ENCODE assay signal across 1 cellular context in the genomic region with DNA sequence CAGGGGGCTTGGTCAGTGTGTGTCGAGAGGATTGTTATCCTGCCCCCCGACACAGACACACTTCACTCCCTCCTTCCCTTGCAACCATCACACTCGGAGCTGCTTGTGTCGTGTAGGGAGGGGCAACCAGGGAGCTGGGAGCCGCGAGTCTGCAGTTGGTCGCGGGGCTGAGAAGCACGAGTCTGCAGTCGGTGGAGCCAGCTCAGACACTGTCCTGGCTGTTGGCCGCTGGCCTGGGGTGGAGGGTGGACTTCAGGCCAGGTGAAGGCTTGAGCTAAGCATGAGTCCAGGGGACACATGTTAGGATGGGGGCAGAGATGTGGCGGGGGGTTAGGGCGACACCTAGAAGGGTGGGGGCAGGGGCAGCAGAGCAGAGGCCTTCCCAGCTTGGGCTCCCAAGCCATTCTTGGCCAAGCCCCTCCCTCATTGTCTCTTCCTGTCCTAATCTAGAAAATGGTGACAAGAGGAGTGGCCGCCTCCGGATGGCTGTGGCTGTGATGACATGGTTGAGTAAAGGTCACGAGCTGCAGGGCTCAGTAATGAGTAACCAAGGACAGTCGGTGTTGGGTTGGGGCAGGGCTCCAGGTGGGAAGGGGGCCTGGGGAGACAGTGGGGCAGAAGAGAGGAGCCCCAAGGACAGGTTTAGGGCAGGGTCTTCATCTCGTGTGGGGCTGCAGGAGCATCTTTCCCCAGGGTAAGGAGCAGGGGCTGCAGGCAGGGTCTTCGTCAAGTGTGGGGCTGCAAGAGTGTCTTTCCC.
TF ChIP-seq lines count a peak whose summit lies in the region.

No MANE protein-coding gene starts in this region.

TF ChIP-seq in HepG2, 621 proteins besides CTCF, POLR2A, EP300 and RAD21 (continued from another document):
- TF ChIP-seq, protein P1, sequence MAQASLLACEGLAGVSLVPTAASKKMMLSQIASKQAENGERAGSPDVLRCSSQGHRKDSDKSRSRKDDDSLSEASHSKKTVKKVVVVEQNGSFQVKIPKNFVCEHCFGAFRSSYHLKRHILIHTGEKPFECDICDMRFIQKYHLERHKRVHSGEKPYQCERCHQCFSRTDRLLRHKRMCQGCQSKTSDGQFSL (CRISPR knock-in tag; IDR thresholded peaks at IDR 0.05): no peak
- TF ChIP-seq ARNT2 (CRISPR knock-in tag; IDR thresholded peaks at IDR 0.05; ENCODE audit: low read depth) (peak; percentile 25; the same call in 1 of the 2 replicates), KAT2B (IDR thresholded peaks at IDR 0.05; ENCODE audit: borderline replicate concordance, low read depth, low read length) (no peak), KAT8 (CRISPR knock-in tag; IDR thresholded peaks at IDR 0.05) (peak; percentile 47; the same call in 1 of the 2 replicates), ZMYM4 (CRISPR knock-in tag; IDR thresholded peaks at IDR 0.05) (peak; percentile 53; the same call in 1 of the 2 replicates), ETV5 (CRISPR knock-in tag; IDR thresholded peaks at IDR 0.05; ENCODE audit: borderline replicate concordance) (peak; percentile 70; the same call in 1 of the 2 replicates), AHR (CRISPR knock-in tag; IDR thresholded peaks at IDR 0.05) (no peak), ZNF232 (CRISPR knock-in tag; IDR thresholded peaks at IDR 0.05; ENCODE audit: borderline replicate concordance) (no peak), ESRRA (CRISPR knock-in tag; IDR thresholded peaks at IDR 0.05; ENCODE audit: low read depth) (no peak; the same call in 1 of the 2 replicates), ZNF350 (CRISPR knock-in tag; IDR thresholded peaks at IDR 0.05; ENCODE audit: borderline replicate concordance, low read depth) (0 out of 2 replicates have a peak, but pooled peaks have one; percentile 21), NFE2 (CRISPR knock-in tag; IDR thresholded peaks at IDR 0.05) (no peak), SALL1 (CRISPR knock-in tag; IDR thresholded peaks at IDR 0.05) (peak; percentile 1), ZNF44 (CRISPR knock-in tag; IDR thresholded peaks at IDR 0.05) (peak; percentile 84; the same call in 1 of the 2 replicates), HOXA9 (CRISPR knock-in tag; IDR thresholded peaks at IDR 0.05; ENCODE audit: borderline replicate concordance) (no peak), ZNF747 (CRISPR knock-in tag; IDR thresholded peaks at IDR 0.05; ENCODE audit: borderline replicate concordance) (no peak), ZNF75D (CRISPR knock-in tag; IDR thresholded peaks at IDR 0.05; ENCODE audit: borderline replicate concordance) (no peak), MAZ (IDR thresholded peaks at IDR 0.05; ENCODE audit: borderline replicate concordance, low read depth, low read length) (no peak), MAZ (CRISPR knock-in tag; IDR thresholded peaks at IDR 0.05; ENCODE audit: low read depth) (no peak), SP2 (CRISPR knock-in tag; IDR thresholded peaks at IDR 0.05) (no peak)
- TF ChIP-seq, protein P2, sequence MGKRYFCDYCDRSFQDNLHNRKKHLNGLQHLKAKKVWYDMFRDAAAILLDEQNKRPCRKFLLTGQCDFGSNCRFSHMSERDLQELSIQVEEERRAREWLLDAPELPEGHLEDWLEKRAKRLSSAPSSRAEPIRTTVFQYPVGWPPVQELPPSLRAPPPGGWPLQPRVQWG (CRISPR knock-in tag; IDR thresholded peaks at IDR 0.05; ENCODE audit: borderline replicate concordance, low read depth): no peak
- TF ChIP-seq, protein P3, sequence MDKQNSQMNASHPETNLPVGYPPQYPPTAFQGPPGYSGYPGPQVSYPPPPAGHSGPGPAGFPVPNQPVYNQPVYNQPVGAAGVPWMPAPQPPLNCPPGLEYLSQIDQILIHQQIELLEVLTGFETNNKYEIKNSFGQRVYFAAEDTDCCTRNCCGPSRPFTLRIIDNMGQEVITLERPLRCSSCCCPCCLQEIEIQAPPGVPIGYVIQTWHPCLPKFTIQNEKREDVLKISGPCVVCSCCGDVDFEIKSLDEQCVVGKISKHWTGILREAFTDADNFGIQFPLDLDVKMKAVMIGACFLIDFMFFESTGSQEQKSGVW (CRISPR knock-in tag; IDR thresholded peaks at IDR 0.05; ENCODE audit: borderline replicate concordance): no peak
- TF ChIP-seq, protein P4, sequence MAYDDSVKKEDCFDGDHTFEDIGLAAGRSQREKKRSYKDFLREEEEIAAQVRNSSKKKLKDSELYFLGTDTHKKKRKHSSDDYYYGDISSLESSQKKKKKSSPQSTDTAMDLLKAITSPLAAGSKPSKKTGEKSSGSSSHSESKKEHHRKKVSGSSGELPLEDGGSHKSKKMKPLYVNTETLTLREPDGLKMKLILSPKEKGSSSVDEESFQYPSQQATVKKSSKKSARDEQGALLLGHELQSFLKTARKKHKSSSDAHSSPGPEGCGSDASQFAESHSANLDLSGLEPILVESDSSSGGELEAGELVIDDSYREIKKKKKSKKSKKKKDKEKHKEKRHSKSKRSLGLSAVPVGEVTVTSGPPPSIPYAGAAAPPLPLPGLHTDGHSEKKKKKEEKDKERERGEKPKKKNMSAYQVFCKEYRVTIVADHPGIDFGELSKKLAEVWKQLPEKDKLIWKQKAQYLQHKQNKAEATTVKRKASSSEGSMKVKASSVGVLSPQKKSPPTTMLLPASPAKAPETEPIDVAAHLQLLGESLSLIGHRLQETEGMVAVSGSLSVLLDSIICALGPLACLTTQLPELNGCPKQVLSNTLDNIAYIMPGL (CRISPR knock-in tag; IDR thresholded peaks at IDR 0.05; ENCODE audit: borderline replicate concordance in 1 of 2, low read depth in 1 of 2): no peak
- TF ChIP-seq, protein P5, sequence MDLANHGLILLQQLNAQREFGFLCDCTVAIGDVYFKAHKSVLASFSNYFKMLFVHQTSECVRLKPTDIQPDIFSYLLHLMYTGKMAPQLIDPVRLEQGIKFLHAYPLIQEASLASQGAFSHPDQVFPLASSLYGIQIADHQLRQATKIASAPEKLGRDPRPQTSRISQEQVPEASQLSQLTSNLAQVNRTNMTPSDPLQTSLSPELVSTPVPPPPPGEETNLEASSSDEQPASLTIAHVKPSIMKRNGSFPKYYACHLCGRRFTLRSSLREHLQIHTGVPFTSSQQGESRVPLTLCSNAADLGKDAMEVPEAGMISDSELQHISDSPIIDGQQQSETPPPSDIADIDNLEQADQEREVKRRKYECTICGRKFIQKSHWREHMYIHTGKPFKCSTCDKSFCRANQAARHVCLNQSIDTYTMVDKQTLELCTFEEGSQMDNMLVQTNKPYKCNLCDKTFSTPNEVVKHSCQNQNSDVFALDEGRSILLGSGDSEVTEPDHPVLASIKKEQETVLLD (CRISPR knock-in tag; IDR thresholded peaks at IDR 0.05; ENCODE audit: low read depth): no peak
- TF ChIP-seq, protein P6, sequence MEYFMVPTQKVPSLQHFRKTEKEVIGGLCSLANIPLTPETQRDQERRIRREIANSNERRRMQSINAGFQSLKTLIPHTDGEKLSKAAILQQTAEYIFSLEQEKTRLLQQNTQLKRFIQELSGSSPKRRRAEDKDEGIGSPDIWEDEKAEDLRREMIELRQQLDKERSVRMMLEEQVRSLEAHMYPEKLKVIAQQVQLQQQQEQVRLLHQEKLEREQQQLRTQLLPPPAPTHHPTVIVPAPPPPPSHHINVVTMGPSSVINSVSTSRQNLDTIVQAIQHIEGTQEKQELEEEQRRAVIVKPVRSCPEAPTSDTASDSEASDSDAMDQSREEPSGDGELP (IDR thresholded peaks at IDR 0.05; ENCODE audit: borderline replicate concordance, low read depth): 0 out of 2 replicates have a peak, but pooled peaks have one; percentile 14
- TF ChIP-seq, protein P7, sequence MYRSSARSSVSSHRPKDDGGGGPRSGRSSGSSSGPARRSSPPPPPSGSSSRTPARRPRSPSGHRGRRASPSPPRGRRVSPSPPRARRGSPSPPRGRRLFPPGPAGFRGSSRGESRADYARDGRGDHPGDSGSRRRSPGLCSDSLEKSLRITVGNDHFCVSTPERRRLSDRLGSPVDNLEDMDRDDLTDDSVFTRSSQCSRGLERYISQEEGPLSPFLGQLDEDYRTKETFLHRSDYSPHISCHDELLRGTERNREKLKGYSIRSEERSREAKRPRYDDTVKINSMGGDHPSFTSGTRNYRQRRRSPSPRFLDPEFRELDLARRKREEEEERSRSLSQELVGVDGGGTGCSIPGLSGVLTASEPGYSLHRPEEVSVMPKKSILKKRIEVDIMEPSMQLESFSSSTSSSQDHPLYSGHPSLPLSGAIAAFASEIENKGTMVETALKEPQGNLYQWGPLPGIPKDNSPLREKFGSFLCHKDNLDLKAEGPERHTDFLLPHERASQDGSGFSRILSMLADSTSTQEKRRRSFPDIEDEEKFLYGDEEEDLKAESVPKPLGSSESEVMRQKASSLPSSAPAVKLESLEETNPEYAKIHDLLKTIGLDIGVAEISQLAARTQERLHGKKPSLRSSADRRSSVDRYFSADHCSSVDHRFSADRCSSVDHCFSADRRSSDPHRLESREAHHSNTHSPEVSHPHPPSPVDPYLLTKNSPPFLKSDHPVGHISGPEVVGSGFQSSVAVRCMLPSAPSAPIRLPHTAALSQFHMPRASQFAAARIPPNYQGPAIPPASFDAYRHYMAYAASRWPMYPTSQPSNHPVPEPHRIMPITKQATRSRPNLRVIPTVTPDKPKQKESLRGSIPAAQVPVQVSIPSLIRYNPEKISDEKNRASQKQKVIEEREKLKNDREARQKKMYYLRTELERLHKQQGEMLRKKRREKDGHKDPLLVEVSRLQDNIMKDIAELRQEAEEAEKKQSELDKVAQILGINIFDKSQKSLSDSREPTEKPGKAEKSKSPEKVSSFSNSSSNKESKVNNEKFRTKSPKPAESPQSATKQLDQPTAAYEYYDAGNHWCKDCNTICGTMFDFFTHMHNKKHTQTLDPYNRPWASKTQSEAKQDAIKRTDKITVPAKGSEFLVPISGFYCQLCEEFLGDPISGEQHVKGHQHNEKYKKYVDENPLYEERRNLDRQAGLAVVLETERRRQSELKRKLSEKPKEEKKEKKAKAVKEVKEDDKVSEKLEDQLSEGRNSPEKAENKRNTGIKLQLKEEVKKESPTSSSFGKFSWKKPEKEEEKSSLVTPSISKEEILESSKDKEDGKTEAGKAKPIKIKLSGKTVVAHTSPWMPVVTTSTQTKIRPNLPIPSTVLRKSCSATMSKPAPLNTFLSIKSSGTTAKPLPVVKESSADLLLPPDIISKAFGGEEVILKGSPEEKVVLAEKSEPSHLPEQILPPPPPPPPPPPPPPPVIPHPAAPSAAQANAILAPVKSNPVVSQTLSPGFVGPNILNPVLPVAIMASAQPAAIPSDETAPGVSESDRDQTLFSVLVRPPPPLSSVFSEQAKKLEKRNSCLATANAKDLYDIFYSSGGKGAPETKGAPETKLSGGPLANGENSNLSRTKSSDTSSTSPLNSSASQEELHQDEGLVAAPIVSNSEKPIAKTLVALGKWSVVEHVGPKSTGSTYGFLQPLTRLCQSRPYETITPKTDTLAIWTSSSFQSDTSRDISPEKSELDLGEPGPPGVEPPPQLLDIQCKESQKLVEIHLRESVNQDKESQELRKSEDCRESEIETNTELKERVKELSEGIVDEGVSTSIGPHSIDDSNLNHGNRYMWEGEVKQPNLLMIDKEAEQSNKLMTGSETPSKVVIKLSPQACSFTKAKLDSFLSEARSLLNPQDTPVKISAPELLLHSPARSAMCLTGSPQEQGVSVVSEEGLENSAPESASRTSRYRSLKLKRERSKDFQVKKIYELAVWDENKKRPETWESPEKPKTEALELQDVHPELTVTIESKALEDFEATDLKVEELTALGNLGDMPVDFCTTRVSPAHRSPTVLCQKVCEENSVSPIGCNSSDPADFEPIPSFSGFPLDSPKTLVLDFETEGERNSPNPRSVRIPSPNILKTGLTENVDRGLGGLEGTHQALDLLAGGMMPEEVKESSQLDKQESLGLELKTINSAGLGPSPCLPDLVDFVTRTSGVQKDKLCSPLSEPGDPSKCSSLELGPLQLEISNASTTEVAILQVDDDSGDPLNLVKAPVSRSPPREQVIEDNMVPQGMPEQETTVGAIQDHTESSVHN (CRISPR knock-in tag; IDR thresholded peaks at IDR 0.05): no peak
- TF ChIP-seq, protein P8, sequence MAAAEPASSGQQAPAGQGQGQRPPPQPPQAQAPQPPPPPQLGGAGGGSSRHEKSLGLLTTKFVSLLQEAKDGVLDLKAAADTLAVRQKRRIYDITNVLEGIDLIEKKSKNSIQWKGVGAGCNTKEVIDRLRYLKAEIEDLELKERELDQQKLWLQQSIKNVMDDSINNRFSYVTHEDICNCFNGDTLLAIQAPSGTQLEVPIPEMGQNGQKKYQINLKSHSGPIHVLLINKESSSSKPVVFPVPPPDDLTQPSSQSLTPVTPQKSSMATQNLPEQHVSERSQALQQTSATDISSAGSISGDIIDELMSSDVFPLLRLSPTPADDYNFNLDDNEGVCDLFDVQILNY (CRISPR knock-in tag; conservative IDR thresholded peaks at IDR 0.05): no peak
- TF ChIP-seq, protein P9, sequence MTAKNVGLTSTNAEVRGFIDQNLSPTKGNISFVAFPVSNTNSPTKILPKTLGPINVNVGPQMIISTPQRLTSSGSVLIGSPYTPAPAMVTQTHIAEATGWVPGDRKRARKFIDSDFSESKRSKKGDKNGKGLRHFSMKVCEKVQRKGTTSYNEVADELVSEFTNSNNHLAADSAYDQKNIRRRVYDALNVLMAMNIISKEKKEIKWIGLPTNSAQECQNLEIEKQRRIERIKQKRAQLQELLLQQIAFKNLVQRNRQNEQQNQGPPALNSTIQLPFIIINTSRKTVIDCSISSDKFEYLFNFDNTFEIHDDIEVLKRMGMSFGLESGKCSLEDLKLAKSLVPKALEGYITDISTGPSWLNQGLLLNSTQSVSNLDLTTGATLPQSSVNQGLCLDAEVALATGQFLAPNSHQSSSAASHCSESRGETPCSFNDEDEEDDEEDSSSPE (CRISPR knock-in tag; IDR thresholded peaks at IDR 0.05): 0 out of 2 replicates have a peak, but pooled peaks have one; percentile 24
- TF ChIP-seq, protein P10, sequence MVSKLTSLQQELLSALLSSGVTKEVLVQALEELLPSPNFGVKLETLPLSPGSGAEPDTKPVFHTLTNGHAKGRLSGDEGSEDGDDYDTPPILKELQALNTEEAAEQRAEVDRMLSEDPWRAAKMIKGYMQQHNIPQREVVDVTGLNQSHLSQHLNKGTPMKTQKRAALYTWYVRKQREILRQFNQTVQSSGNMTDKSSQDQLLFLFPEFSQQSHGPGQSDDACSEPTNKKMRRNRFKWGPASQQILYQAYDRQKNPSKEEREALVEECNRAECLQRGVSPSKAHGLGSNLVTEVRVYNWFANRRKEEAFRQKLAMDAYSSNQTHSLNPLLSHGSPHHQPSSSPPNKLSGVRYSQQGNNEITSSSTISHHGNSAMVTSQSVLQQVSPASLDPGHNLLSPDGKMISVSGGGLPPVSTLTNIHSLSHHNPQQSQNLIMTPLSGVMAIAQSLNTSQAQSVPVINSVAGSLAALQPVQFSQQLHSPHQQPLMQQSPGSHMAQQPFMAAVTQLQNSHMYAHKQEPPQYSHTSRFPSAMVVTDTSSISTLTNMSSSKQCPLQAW (CRISPR knock-in tag; IDR thresholded peaks at IDR 0.05): peak; percentile 84; the same call in 1 of the 2 replicates
